ENCODE assay signal across 31 cellular contexts in genomic region chr10:108812906-108813305, GRCh38.
"Had no signal": no experiment of that assay in that cellular context is flagged by ENCODE, and none has a peak within 500 bp of the region (broad histone marks: within the 10 kb centered on the region; RNA-seq: fewer than 3 reads in every experiment).

No MANE protein-coding gene starts in this region.

- H3K4me1 ChIP-seq: adrenal gland, ascending aorta, body of pancreas, breast epithelium had no signal

- DNase-seq: activated effector memory CD4-positive, alpha-beta T cell treated with anti-CD3 and anti-CD28 coated beads, Interleukin-2, amount 50 U/mL, for 16 hours; activated effector memory CD4-positive, alpha-beta T cell treated with Interleukin-2 at 50 U/mL for 16 hours; activated gamma-delta T cell; activated gamma-delta T cell treated with Interleukin-2 at 50 U/mL for 16 hours; activated naive CD4-positive, alpha-beta T cell; activated naive CD4-positive, alpha-beta T cell treated with anti-CD3 and anti-CD28 coated beads for 36 hours; activated naive CD4-positive, alpha-beta T cell treated with anti-CD3 and anti-CD28 coated beads, Interleukin-2, amount 10 ng/mL, durations not matched to agents 7 days and 5 days; activated naive CD4-positive, alpha-beta T cell treated with anti-CD3 and anti-CD28 coated beads, Interleukin-2, amount 50 U/mL, for 16 hours; activated naive CD4-positive, alpha-beta T cell treated with Interleukin-2 at 50 U/mL for 16 hours; activated naive CD8-positive, alpha-beta T cell treated with anti-CD3 and anti-CD28 coated beads for 36 hours; activated naive CD8-positive, alpha-beta T cell treated with anti-CD3 and anti-CD28 coated beads, Interleukin-2, amount 10 ng/mL, durations not matched to agents 7 days and 5 days; activated naive CD8-positive, alpha-beta T cell treated with anti-CD3 and anti-CD28 coated beads, Interleukin-2, amount 50 U/mL, for 24 hours; activated T-cell treated with anti-CD3 and anti-CD28 coated beads, Interleukin-2, amount 50 U/mL, for 24 hours; activated T-cell treated with anti-CD3 and anti-CD28 coated beads, Interleukin-2, amount 50 U/mL, for 4 hours; activated T-cell treated with anti-CD3 and anti-CD28 coated beads, Interleukin-2, amount 50 U/mL, for 48 hours; activated T-cell treated with anti-CD3 and anti-CD28 coated beads, Interleukin-2, amount 50 U/mL, for 72 hours; adrenal gland; amniotic stem cell; amygdala; anterior cingulate cortex; aorta; body of pancreas; brain microvascular endothelial cell; caudate nucleus; central memory CD4-positive, alpha-beta T cell; cerebellar nuclear complex had no signal

- H3K27me3 ChIP-seq: adrenal gland, ascending aorta, body of pancreas, brain microvascular endothelial cell, breast epithelium, cardiac muscle cell had no signal

- H3K27ac ChIP-seq: adrenal gland, ascending aorta, body of pancreas, brain microvascular endothelial cell, breast epithelium, cardiac muscle cell had no signal

- ATAC-seq: activated naive CD4-positive, alpha-beta T cell treated with anti-CD3 and anti-CD28 coated beads, Interleukin-2, amount 50 U/mL, for 72 hours; activated naive CD8-positive, alpha-beta T cell treated with anti-CD3 and anti-CD28 coated beads, Interleukin-2, amount 50 U/mL, for 24 hours; activated T-cell treated with anti-CD3 and anti-CD28 coated beads, Interleukin-2, amount 50 U/mL, for 4 hours; activated T-cell treated with anti-CD3 and anti-CD28 coated beads, Interleukin-2, amount 50 U/mL, for 72 hours; activated T-helper 17 cell treated with anti-CD3 and anti-CD28 coated beads, Interleukin-2, amount 50 U/mL, for 72 hours; body of pancreas had no signal

- H3K9me3 ChIP-seq: adrenal gland, ascending aorta, body of pancreas, breast epithelium had no signal

- H3K36me3 ChIP-seq: adrenal gland, ascending aorta, brain microvascular endothelial cell, breast epithelium, cardiac muscle cell had no signal

- H3K4me3 ChIP-seq: adrenal gland, ascending aorta, body of pancreas, breast epithelium, cardiac muscle cell had no signal
